Comparison of ENCODE assay signal across 8 cellular contexts in the genomic region with DNA sequence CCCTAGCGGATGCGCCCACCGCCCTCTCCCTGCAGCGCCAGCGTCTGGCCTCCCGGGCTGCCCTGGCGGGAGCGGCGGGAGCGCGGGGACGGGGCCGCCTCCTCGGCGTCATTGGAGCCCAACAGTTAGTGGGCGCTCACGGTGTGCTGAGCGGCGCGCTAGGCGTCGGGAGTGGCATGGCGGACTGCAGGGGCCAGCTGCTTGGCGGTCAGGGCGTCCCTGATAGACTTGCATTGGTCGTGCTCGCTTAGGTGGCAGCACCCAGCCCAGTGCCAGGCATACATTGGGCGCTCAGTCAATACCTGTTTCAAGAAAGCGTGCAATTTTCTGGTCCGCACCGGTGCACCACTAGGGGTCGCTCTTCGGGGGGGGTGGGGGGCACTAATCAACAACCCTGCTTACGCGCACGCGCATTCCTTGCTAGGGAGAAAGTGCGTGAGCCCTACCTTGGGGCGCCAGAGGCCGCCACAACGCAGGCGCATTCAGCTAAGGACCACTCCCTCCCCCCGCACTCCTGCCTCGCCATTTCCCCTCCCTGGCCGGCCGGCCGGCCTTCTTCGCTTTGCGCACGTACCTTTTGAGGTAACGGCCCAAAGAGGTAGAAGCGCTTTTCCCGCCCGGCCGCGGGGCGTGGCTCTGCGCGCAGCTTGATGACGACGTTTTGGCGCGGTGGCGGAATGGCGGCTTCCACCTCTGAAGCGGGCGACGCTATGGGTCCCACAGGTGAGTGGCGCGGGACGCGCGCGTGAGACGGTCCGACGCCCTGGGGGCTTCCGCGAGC. TPM values are rescaled to one million over a fixed set of nuclear protein-coding genes. Genes with fewer than 3 reads are reported as not detected.
DNase-seq lines count a peak whose midpoint lies in the region; ATAC-seq, FAIRE-seq and TF ChIP-seq lines count a peak whose summit lies in the region.

No MANE protein-coding gene starts in this region.

- H3K36me3 ChIP-seq in GM23338 (ENCODE audit: insufficient read depth) (no peaks in the 10 kb centered on the region), fibroblast of lung (ENCODE audit: control insufficient read depth, insufficient read depth, low read length) (peaks cover 2% of the 10 kb centered on the region)
- peaks cover 0 to 19% (median 0%) of the 10 kb centered on the region in 3 experiments for H3K36me3 ChIP-seq in naive thymus-derived CD4-positive, alpha-beta T cell (ENCODE audit: control insufficient read depth in 2 of 3, insufficient read depth in 3 of 3, low read length in 3 of 3)

- H3K9me2 ChIP-seq in GM23338 (ENCODE audit: insufficient read depth) = no peaks in the 10 kb centered on the region

- TF ChIP-seq CTCF in GM23338 (conservative IDR thresholded peaks at IDR 0.05; ENCODE audit: low read depth in 2 of 2) = peak; percentile 71 to 73
- TF ChIP-seq CTCF in fibroblast of lung (conservative IDR thresholded peaks at IDR 0.05 in 1 of 2, IDR thresholded peaks at IDR 0.05 in 1 of 2; ENCODE audit: low read depth in 1 of 2, low read length in 2 of 2) = peak; percentile 68 to 76

- FAIRE-seq in RCC 7860 (lab: Jason Lieb, UNC) = peak; percentile 75

- H3K4me1 ChIP-seq in GM23338 (ENCODE audit: insufficient read depth) (no peaks in the 10 kb centered on the region; the same call in 1 of the 2 replicates), fibroblast of lung (ENCODE audit: control insufficient read depth, extremely low read depth, insufficient read depth, low read length) (no peaks in the 10 kb centered on the region)
- peaks cover 13 to 14% of the 10 kb centered on the region in 2 donors for H3K4me1 ChIP-seq in naive thymus-derived CD4-positive, alpha-beta T cell (ENCODE audit: control insufficient read depth in 2 of 2, insufficient read depth in 2 of 2, low read length in 2 of 2)

- H3K4me1 Mint-ChIP-seq in GM23338 = peaks cover 12% of the 10 kb centered on the region
- peaks cover 18% of the 10 kb centered on the region for H3K4me1 Mint-ChIP-seq in activated T-helper 1 cell treated with anti-CD3 and anti-CD28 coated beads, Interleukin-12 subunit alpha, Interleukin-12 subunit beta, Interleukin-2, Interleukin-4 antibody, amounts not matched to agents 30 ng/mL and 10 ng/mL and 1 ng/mL, durations not matched to agents 14 hours and 24 hours and 36 hours (ENCODE audit: low read depth)
- peaks cover 25 to 56% (median 42%) of the 10 kb centered on the region in 7 donors for H3K4me1 Mint-ChIP-seq in naive thymus-derived CD4-positive, alpha-beta T cell
- H3K4me1 Mint-ChIP-seq in stimulated activated memory B cell treated with anti-CD40 and anti-IgM and Interleukin-4, amounts not matched to agents 10 μg/mL and 1 μg/mL and 100 μg/mL, for 72 hours = peaks cover 63% of the 10 kb centered on the region

- H3K27ac ChIP-seq in GM23338 (ENCODE audit: low read depth) = peak overlapping the region; percentile 94
- H3K27ac ChIP-seq in fibroblast of lung (ENCODE audit: insufficient read depth, low read length) = peak overlapping the region; percentile 71
- H3K27ac ChIP-seq in naive thymus-derived CD4-positive, alpha-beta T cell (ENCODE audit: low read depth, low read length) = peak overlapping the region; percentile 96

- DNase-seq in ELF-1 (ENCODE audit: low read depth, low spot score) (peak; percentile 98), GM23338 (ENCODE audit: low spot score) (peak; percentile 92), Kasumi-1 (lab: John Stamatoyannopoulos, UW) (peak; percentile 88 to 89), RCC 7860 (ENCODE audit: low spot score) (peak; percentile 91), fibroblast of lung (ENCODE audit: low read depth in 2 of 2) (peak; percentile 87 to 91)
- DNase-seq in activated T-helper 1 cell treated with anti-CD3 and anti-CD28 coated beads, Interleukin-12 subunit alpha, Interleukin-12 subunit beta, Interleukin-2, Interleukin-4 antibody, amounts not matched to agents 30 ng/mL and 10 ng/mL and 1 ng/mL, durations not matched to agents 14 hours and 24 hours and 36 hours (ENCODE audit: low spot score) = peak; percentile 89
- DNase-seq in naive thymus-derived CD4-positive, alpha-beta T cell = peak; percentile 89 to 99 (median 93)

- H3F3A ChIP-seq in GM23338 (replicated peaks; ENCODE audit: low read depth) = no peaks in the 10 kb centered on the region

- ATAC-seq in GM23338 = peak; percentile 84
- peak; percentile 84 for ATAC-seq in naive thymus-derived CD4-positive, alpha-beta T cell
- peak; percentile 92 for ATAC-seq in stimulated activated memory B cell treated with anti-CD40 and anti-IgM and Interleukin-4, amounts not matched to agents 10 μg/mL and 1 μg/mL and 100 μg/mL, for 72 hours

- H2AFZ ChIP-seq in GM23338 (peak overlapping the region; percentile 86; the same call in 1 of the 2 replicates), fibroblast of lung (ENCODE audit: low read length) (peak overlapping the region; percentile 83)

- H3K27ac Mint-ChIP-seq in GM23338 = peak overlapping the region; percentile 94
- H3K27ac Mint-ChIP-seq in activated T-helper 1 cell treated with anti-CD3 and anti-CD28 coated beads, Interleukin-12 subunit alpha, Interleukin-12 subunit beta, Interleukin-2, Interleukin-4 antibody, amounts not matched to agents 30 ng/mL and 10 ng/mL and 1 ng/mL, durations not matched to agents 14 hours and 24 hours and 36 hours = peak overlapping the region; percentile 97
- peak overlapping the region; percentile 89 to 99 (median 99) for H3K27ac Mint-ChIP-seq in naive thymus-derived CD4-positive, alpha-beta T cell
- peak overlapping the region; percentile 97 for H3K27ac Mint-ChIP-seq in stimulated activated memory B cell treated with anti-CD40 and anti-IgM and Interleukin-4, amounts not matched to agents 10 μg/mL and 1 μg/mL and 100 μg/mL, for 72 hours

- H3K79me2 ChIP-seq in GM23338 (replicated peaks; ENCODE audit: insufficient read depth) (peaks cover 44% of the 10 kb centered on the region), fibroblast of lung (ENCODE audit: control insufficient read depth, insufficient read depth, low read length) (peaks cover 60% of the 10 kb centered on the region)

- peaks cover 20% of the 10 kb centered on the region for H3K36me3 Mint-ChIP-seq in GM23338 (ENCODE audit: low read depth)
- peaks cover 22% of the 10 kb centered on the region for H3K36me3 Mint-ChIP-seq in activated T-helper 1 cell treated with anti-CD3 and anti-CD28 coated beads, Interleukin-12 subunit alpha, Interleukin-12 subunit beta, Interleukin-2, Interleukin-4 antibody, amounts not matched to agents 30 ng/mL and 10 ng/mL and 1 ng/mL, durations not matched to agents 14 hours and 24 hours and 36 hours (ENCODE audit: low read depth)
- H3K36me3 Mint-ChIP-seq in naive thymus-derived CD4-positive, alpha-beta T cell = peaks cover 0 to 9% (median 0%) of the 10 kb centered on the region in 5 donors
- H3K36me3 Mint-ChIP-seq in stimulated activated memory B cell treated with anti-CD40 and anti-IgM and Interleukin-4, amounts not matched to agents 10 μg/mL and 1 μg/mL and 100 μg/mL, for 72 hours = peaks cover 12% of the 10 kb centered on the region

- no peaks in the 10 kb centered on the region for H3K9me3 ChIP-seq in fibroblast of lung (ENCODE audit: control insufficient read depth, insufficient read depth, low read depth, low read length)
- H3K9me3 ChIP-seq in naive thymus-derived CD4-positive, alpha-beta T cell (ENCODE audit: control insufficient read depth in 2 of 3, low read length in 3 of 3) = no peaks in the 10 kb centered on the region

- H4K20me1 ChIP-seq in GM23338 (replicated peaks; ENCODE audit: insufficient read depth) (no peaks in the 10 kb centered on the region), fibroblast of lung (ENCODE audit: control insufficient read depth, extremely low read depth, insufficient read depth, low read length) (no peaks in the 10 kb centered on the region)

- H3K27me3 Mint-ChIP-seq in GM23338 (ENCODE audit: insufficient read depth, low read depth, poor library complexity) = peaks cover 19% of the 10 kb centered on the region
- no peaks in the 10 kb centered on the region for H3K27me3 Mint-ChIP-seq in activated T-helper 1 cell treated with anti-CD3 and anti-CD28 coated beads, Interleukin-12 subunit alpha, Interleukin-12 subunit beta, Interleukin-2, Interleukin-4 antibody, amounts not matched to agents 30 ng/mL and 10 ng/mL and 1 ng/mL, durations not matched to agents 14 hours and 24 hours and 36 hours (ENCODE audit: insufficient read depth)
- no peaks in the 10 kb centered on the region for H3K27me3 Mint-ChIP-seq in naive thymus-derived CD4-positive, alpha-beta T cell
- no peaks in the 10 kb centered on the region for H3K27me3 Mint-ChIP-seq in stimulated activated memory B cell treated with anti-CD40 and anti-IgM and Interleukin-4, amounts not matched to agents 10 μg/mL and 1 μg/mL and 100 μg/mL, for 72 hours

- H3K27me3 ChIP-seq in GM23338 (ENCODE audit: insufficient read depth) (no peaks in the 10 kb centered on the region), fibroblast of lung (ENCODE audit: control insufficient read depth, insufficient read depth, low read length) (no peaks in the 10 kb centered on the region)
- no peaks in the 10 kb centered on the region for H3K27me3 ChIP-seq in naive thymus-derived CD4-positive, alpha-beta T cell (ENCODE audit: control insufficient read depth in 2 of 2, insufficient read depth in 2 of 2, low read length in 2 of 2)

- H3K9ac ChIP-seq in fibroblast of lung (ENCODE audit: insufficient read depth, low read length) = peak overlapping the region; percentile 85

- peak overlapping the region; percentile 90 for H3K4me3 ChIP-seq in GM23338
- peak overlapping the region; percentile 79 to 94 (median 89) for H3K4me3 ChIP-seq in fibroblast of lung (replicated peaks in 1 of 4; ENCODE audit: control extremely low read depth in 1 of 4, insufficient read depth in 1 of 4, low read depth in 3 of 4, low read length in 4 of 4)
- peak overlapping the region; percentile 67 for H3K4me3 ChIP-seq in naive thymus-derived CD4-positive, alpha-beta T cell (ENCODE audit: low read length)

- no peaks in the 10 kb centered on the region; the same call in 1 of the 3 replicates for H3K9me3 Mint-ChIP-seq in GM23338
- no peaks in the 10 kb centered on the region for H3K9me3 Mint-ChIP-seq in activated T-helper 1 cell treated with anti-CD3 and anti-CD28 coated beads, Interleukin-12 subunit alpha, Interleukin-12 subunit beta, Interleukin-2, Interleukin-4 antibody, amounts not matched to agents 30 ng/mL and 10 ng/mL and 1 ng/mL, durations not matched to agents 14 hours and 24 hours and 36 hours
- peaks cover 0 to 4% (median 0%) of the 10 kb centered on the region in 11 donors for H3K9me3 Mint-ChIP-seq in naive thymus-derived CD4-positive, alpha-beta T cell
- no peaks in the 10 kb centered on the region for H3K9me3 Mint-ChIP-seq in stimulated activated memory B cell treated with anti-CD40 and anti-IgM and Interleukin-4, amounts not matched to agents 10 μg/mL and 1 μg/mL and 100 μg/mL, for 72 hours

- peak overlapping the region; percentile 99 for H3K4me3 Mint-ChIP-seq in GM23338
- peak overlapping the region; percentile 98 for H3K4me3 Mint-ChIP-seq in activated T-helper 1 cell treated with anti-CD3 and anti-CD28 coated beads, Interleukin-12 subunit alpha, Interleukin-12 subunit beta, Interleukin-2, Interleukin-4 antibody, amounts not matched to agents 30 ng/mL and 10 ng/mL and 1 ng/mL, durations not matched to agents 14 hours and 24 hours and 36 hours
- H3K4me3 Mint-ChIP-seq in naive thymus-derived CD4-positive, alpha-beta T cell = peak overlapping the region; percentile 89 to 98 (median 94)
- peak overlapping the region; percentile 98 for H3K4me3 Mint-ChIP-seq in stimulated activated memory B cell treated with anti-CD40 and anti-IgM and Interleukin-4, amounts not matched to agents 10 μg/mL and 1 μg/mL and 100 μg/mL, for 72 hours

- CTCF ChIA-PET in naive thymus-derived CD4-positive, alpha-beta T cell (lab: Charles Lee) = interaction anchor here (0.7 to 1.7 kb wide), 4 partner anchors 22 to 401 kb away, joined by 3 to 7 read pairs (median 4); no protein-coding TSS in a partner anchor

- intact Hi-C loops in activated T-helper 1 cell treated with anti-CD3 and anti-CD28 coated beads, Interleukin-12 subunit alpha, Interleukin-12 subunit beta, Interleukin-2, Interleukin-4 antibody, amounts not matched to agents 30 ng/mL and 10 ng/mL and 1 ng/mL, durations not matched to agents 14 hours and 24 hours and 36 hours (cut with micrococcal nuclease) = loop anchor here (1.0 to 5.0 kb wide), 8 partner anchors 35 to 1310 kb away; partner anchors contain the start of genes CCDC74A, FAM168B, MZT2B and PLEKHB2
- intact Hi-C loops in naive thymus-derived CD4-positive, alpha-beta T cell (cut with micrococcal nuclease) = loop anchor here (1.0 to 10.0 kb wide), 17 partner anchors 12 to 1150 kb away; partner anchors contain the start of genes CCDC74A (in 2 of the 2), FAM168B (in 1 of the 2), IMP4 (in 1 of the 2) and PLEKHB2 (in 1 of the 2)

- POLR2A ChIA-PET in naive thymus-derived CD4-positive, alpha-beta T cell (lab: Charles Lee) = interaction anchor here (0.8 to 1.6 kb wide), 7 partner anchors 10 to 1311 kb away, joined by 3 to 6 read pairs (median 3); partner anchors contain the start of genes CCDC74A, IMP4 and SMPD4

- H3K4me2 ChIP-seq in GM23338 = peak overlapping the region; percentile 95
- H3K4me2 ChIP-seq in fibroblast of lung (ENCODE audit: extremely low read depth, insufficient read depth, low read length) = peak overlapping the region; percentile 59

RNA-seq across cellular contexts. Expression of gene MZT2A, which starts 0.4 kb away (rescaled TPM):
- 56.9 and 69.0 TPM in 2 replicates for total RNA-seq in GM23338 (2014; rRNA removed; shearing (Covaris generic))
- polyA plus RNA-seq in GM23338 (2016; fragmentation: Nextera tagmentation; extraction: Ambion mirVana) (120 and 141 TPM in 2 replicates), fibroblast of lung (30.1 and 30.8 TPM in 2 replicates)
- total RNA-seq in activated T-helper 1 cell treated with anti-CD3 and anti-CD28 coated beads, Interleukin-12 subunit alpha, Interleukin-12 subunit beta, Interleukin-2, Interleukin-4 antibody, amounts not matched to agents 30 ng/mL and 10 ng/mL and 1 ng/mL, durations not matched to agents 14 hours and 24 hours and 36 hours = 101 and 110 TPM in 2 replicates
- 65.2 and 88.4 TPM in 2 replicates for total RNA-seq in fibroblast of lung
- polyA plus RNA-seq in fibroblast of lung (2012) = 98.6 and 107 TPM in 2 replicates
- 4.2 and 10.2 TPM in 2 replicates for polyA minus RNA-seq in fibroblast of lung (ENCODE audit: low replicate concordance)
- total RNA-seq in naive thymus-derived CD4-positive, alpha-beta T cell = 100 to 1,000 TPM in 3 of 5 experiments, 10 to 100 TPM in 2; 44.9 to 134 (median 101) TPM
- 100 to 1,000 TPM; 117 to 144 TPM for polyA plus RNA-seq in naive thymus-derived CD4-positive, alpha-beta T cell

RNA-seq across cellular contexts. Expression of gene TUBA3D, which starts 16.7 kb away (rescaled TPM):
- total RNA-seq in GM23338 (2014; rRNA removed; shearing (Covaris generic)) = not detected in 2 replicates
- polyA plus RNA-seq in GM23338 (2016; fragmentation: Nextera tagmentation; extraction: Ambion mirVana) (0.27 and 0.33 TPM in 2 replicates), fibroblast of lung (not detected in 2 replicates)
- total RNA-seq in activated T-helper 1 cell treated with anti-CD3 and anti-CD28 coated beads, Interleukin-12 subunit alpha, Interleukin-12 subunit beta, Interleukin-2, Interleukin-4 antibody, amounts not matched to agents 30 ng/mL and 10 ng/mL and 1 ng/mL, durations not matched to agents 14 hours and 24 hours and 36 hours = not detected in 2 replicates
- total RNA-seq in fibroblast of lung = not detected in 2 replicates
- not detected in 2 replicates for polyA plus RNA-seq in fibroblast of lung (2012)
- polyA minus RNA-seq in fibroblast of lung (ENCODE audit: low replicate concordance) = not detected in 2 replicates
- total RNA-seq in naive thymus-derived CD4-positive, alpha-beta T cell = not detected
- not detected for polyA plus RNA-seq in naive thymus-derived CD4-positive, alpha-beta T cell

RNA-seq across cellular contexts. Expression of gene CCDC74A, which starts 35.1 kb away (rescaled TPM):
- total RNA-seq in GM23338 (2014; rRNA removed; shearing (Covaris generic)) = 47.8 and 64.6 TPM in 2 replicates
- polyA plus RNA-seq in GM23338 (2016; fragmentation: Nextera tagmentation; extraction: Ambion mirVana) (15.9 and 16.5 TPM in 2 replicates), fibroblast of lung (5.4 and 6.5 TPM in 2 replicates)
- total RNA-seq in activated T-helper 1 cell treated with anti-CD3 and anti-CD28 coated beads, Interleukin-12 subunit alpha, Interleukin-12 subunit beta, Interleukin-2, Interleukin-4 antibody, amounts not matched to agents 30 ng/mL and 10 ng/mL and 1 ng/mL, durations not matched to agents 14 hours and 24 hours and 36 hours = 1.4 and 1.6 TPM in 2 replicates
- total RNA-seq in fibroblast of lung = 5.9 and 6.7 TPM in 2 replicates
- 6.7 and 7.0 TPM in 2 replicates for polyA plus RNA-seq in fibroblast of lung (2012)
- polyA minus RNA-seq in fibroblast of lung (ENCODE audit: low replicate concordance) = 0.74 and 2.8 TPM in 2 replicates
- 1 to 10 TPM in 1 of 5 experiments, under 1 TPM in 3, not detected in 1; 0.38 to 2.4 (median 0.71) TPM for total RNA-seq in naive thymus-derived CD4-positive, alpha-beta T cell
- not detected for polyA plus RNA-seq in naive thymus-derived CD4-positive, alpha-beta T cell

Comparison
In these comparisons a context has a peak if more than half of its experiments do, and no peak if none do; other contexts are left out.
1. Peak in every context shown above with its lines: DNase-seq, ATAC-seq, H3K4me3 ChIP-seq and H3K27ac ChIP-seq.